19 cellular contexts compared by ENCODE assay signal in genomic region chr20:46073443-46073842, GRCh38. TPM values are rescaled to one million over a fixed set of nuclear protein-coding genes. Genes with fewer than 3 reads are reported as not detected.
DNase-seq lines count a peak whose midpoint lies in the region; ATAC-seq and TF ChIP-seq lines count a peak whose summit lies in the region.
"Had no signal": no experiment of that assay in that cellular context is flagged by ENCODE, and none has a peak within 500 bp of the region (broad histone marks: within the 10 kb centered on the region; RNA-seq: fewer than 3 reads in every experiment).

No MANE protein-coding gene starts in this region.

- ATAC-seq in GM21515 (IDR thresholded peaks at IDR 0.05; ENCODE audit: unreplicated experiment) (no peak), HG03442 (IDR thresholded peaks at IDR 0.05; ENCODE audit: unreplicated experiment) (no peak)
- ATAC-seq: T-cell had no signal

- peak; percentile 47 for DNase-seq in MCF 10A (ENCODE audit: unreplicated experiment)
- DNase-seq in breast epithelium (ENCODE audit: low spot score in 2 of 2) = no peak
- DNase-seq in mammary epithelial cell = peak; percentile 67
- no peak for DNase-seq in mesenchymal stem cell
- DNase-seq in Karpas-422 = no peak
- DNase-seq: activated CD4-positive, alpha-beta T cell treated with anti-CD3 and anti-CD28 coated beads for 4 hours; cortex of kidney; NCI-H1436; NCI-H526; OCI-M1; T-cell had no signal

- H4K20me1 ChIP-seq in mammary epithelial cell (ENCODE audit: insufficient read depth, low read length) = no peaks in the 10 kb centered on the region
- H4K20me1 ChIP-seq in Karpas-422 (ENCODE audit: insufficient read depth, low read depth, low read length) = peaks cover 6% of the 10 kb centered on the region; the same call in 1 of the 2 replicates

- H4K8ac ChIP-seq in mesenchymal stem cell (ENCODE audit: low read length) = no peak overlapping the region

- H3K14ac ChIP-seq in mesenchymal stem cell (ENCODE audit: low read length in 2 of 2) = no peak overlapping the region

- H3K9me3 Mint-ChIP-seq in MCF 10A (ENCODE audit: unreplicated experiment) = no peaks in the 10 kb centered on the region
- H3K9me3 Mint-ChIP-seq: brain, T-cell had no signal

- H3K27ac ChIP-seq in breast epithelium = no peak overlapping the region
- H3K27ac ChIP-seq in mammary epithelial cell (ENCODE audit: insufficient read depth, low read depth, low read length) = no peak overlapping the region
- H3K27ac ChIP-seq in iPS-18a (ENCODE audit: low read length) = peak overlapping the region; percentile 43
- no peak overlapping the region for H3K27ac ChIP-seq in mesenchymal stem cell (ENCODE audit: low read length, poor library complexity, severe bottlenecking)
- no peak overlapping the region for H3K27ac ChIP-seq in Karpas-422 (ENCODE audit: low read length)

- BruUV-seq in MCF 10A (replicated peaks; lab: Mats Ljungman, UMichigan) (no TSS peak), mammary epithelial cell (replicated peaks; lab: Mats Ljungman, UMichigan) (no TSS peak)

- no peak overlapping the region for H3K4me3 Mint-ChIP-seq in MCF 10A (ENCODE audit: unreplicated experiment)
- H3K4me3 Mint-ChIP-seq: activated naive CD8-positive, alpha-beta T cell; brain; T-cell had no signal

- POLR2A ChIA-PET in MCF 10A (lab: Yijun Ruan, JAX) = interaction anchor here (0.7 to 1.6 kb wide), 4 partner anchors 12 to 66 kb away, joined by 3 to 4 read pairs (median 3); no protein-coding TSS in a partner anchor

- no peaks in the 10 kb centered on the region for H3K36me3 ChIP-seq in breast epithelium
- peaks cover 11% of the 10 kb centered on the region for H3K36me3 ChIP-seq in mammary epithelial cell (ENCODE audit: insufficient read depth, low read length)
- H3K36me3 ChIP-seq in iPS-18a (ENCODE audit: control insufficient read depth, low read depth, low read length) = peaks cover 36% of the 10 kb centered on the region
- peaks cover 15 to 63% of the 10 kb centered on the region in 2 experiments for H3K36me3 ChIP-seq in mesenchymal stem cell (ENCODE audit: control insufficient read depth in 1 of 2, insufficient read depth in 2 of 2, low read depth in 1 of 2, low read length in 2 of 2)
- H3K36me3 ChIP-seq in Karpas-422 (ENCODE audit: insufficient read depth, low read length) = peaks cover 14% of the 10 kb centered on the region; the same call in 1 of the 2 replicates

- no peaks in the 10 kb centered on the region for H3K9me2 ChIP-seq in Karpas-422 (replicated peaks; ENCODE audit: insufficient read depth, low read length)

- H3K23ac ChIP-seq in mesenchymal stem cell (ENCODE audit: low read length in 2 of 2) = no peak overlapping the region

- in situ Hi-C loops in mammary epithelial cell (cut with MboI; ENCODE audit: low sequenced_read_pairs in 2 of 2) = no loop called here

- H4K91ac ChIP-seq in mesenchymal stem cell (ENCODE audit: low read length) = no peak overlapping the region

- H2BK12ac ChIP-seq in mesenchymal stem cell (ENCODE audit: low read length in 2 of 2) = no peak overlapping the region

- H3K18ac ChIP-seq in mesenchymal stem cell (ENCODE audit: low read depth in 1 of 2, low read length in 2 of 2) = no peak overlapping the region

- H3K36me3 Mint-ChIP-seq in MCF 10A (ENCODE audit: insufficient read depth, unreplicated experiment) = peaks cover 24% of the 10 kb centered on the region

- dilution Hi-C loops in mammary epithelial cell (cut with HindIII; ENCODE audit: low sequenced_read_pairs) = no loop called here

- H3K27me3 ChIP-seq in breast epithelium (no peaks in the 10 kb centered on the region), mammary epithelial cell (ENCODE audit: insufficient read depth, low read length) (no peaks in the 10 kb centered on the region), iPS-18a (ENCODE audit: control insufficient read depth, insufficient read depth, low read length) (no peaks in the 10 kb centered on the region), mesenchymal stem cell (ENCODE audit: control insufficient read depth in 1 of 2, insufficient read depth in 1 of 2, low read length in 2 of 2) (no peaks in the 10 kb centered on the region), Karpas-422 (ENCODE audit: low read length) (no peaks in the 10 kb centered on the region)

- H3K4me2 ChIP-seq in mammary epithelial cell (ENCODE audit: insufficient read depth, low read depth, low read length) = peak overlapping the region; percentile 3
- no peak overlapping the region for H3K4me2 ChIP-seq in mesenchymal stem cell (ENCODE audit: low read length, poor library complexity, severe bottlenecking)
- H3K4me2 ChIP-seq in Karpas-422 (ENCODE audit: low read depth, low read length, poor library complexity, severe bottlenecking) = no peak overlapping the region

- peak overlapping the region; percentile 9 for H3K27ac Mint-ChIP-seq in MCF 10A (ENCODE audit: low read depth, unreplicated experiment)
- H3K27ac Mint-ChIP-seq: activated naive CD8-positive, alpha-beta T cell; progenitor cell of endocrine pancreas; T-cell had no signal

- H3K4me3 ChIP-seq in breast epithelium (no peak overlapping the region), mammary epithelial cell (replicated peaks in 1 of 3; ENCODE audit: insufficient read depth in 1 of 3, low read depth in 2 of 3, low read length in 3 of 3) (no peak overlapping the region), iPS-18a (ENCODE audit: low read length) (peak overlapping the region; percentile 29), mesenchymal stem cell (ENCODE audit: insufficient read depth in 1 of 2, low read depth in 1 of 2, low read length in 2 of 2) (no peak overlapping the region), Karpas-422 (ENCODE audit: low read length) (no peak overlapping the region)

- H2AK5ac ChIP-seq in mesenchymal stem cell (ENCODE audit: low read length, severe bottlenecking) = no peak overlapping the region

- no peak overlapping the region for H2BK15ac ChIP-seq in mesenchymal stem cell (ENCODE audit: low read depth, poor library complexity, severe bottlenecking)

- H3K9ac ChIP-seq in mammary epithelial cell (ENCODE audit: insufficient read depth, low read length) (no peak overlapping the region), iPS-18a (ENCODE audit: low read length) (peak overlapping the region; percentile 6), mesenchymal stem cell (ENCODE audit: low read length) (no peak overlapping the region), Karpas-422 (ENCODE audit: low read length) (no peak overlapping the region)

- H2AFZ ChIP-seq in mammary epithelial cell (ENCODE audit: low read depth, low read length) = no peak overlapping the region
- H2AFZ ChIP-seq in mesenchymal stem cell (ENCODE audit: low read depth, low read length) = no peak overlapping the region
- H2AFZ ChIP-seq in Karpas-422 (ENCODE audit: low read length) = no peak overlapping the region

- no peak overlapping the region for H3K4ac ChIP-seq in mesenchymal stem cell (ENCODE audit: low read depth in 1 of 2, low read length in 2 of 2)

- no peak for TF ChIP-seq POLR2A in breast epithelium (IDR thresholded peaks at IDR 0.05)

- intact Hi-C loops in MCF 10A (cut with micrococcal nuclease) (no loop called here), breast epithelium (cut with DNase I; ENCODE audit: low total_unique reads) (no loop called here), mammary epithelial cell (cut with micrococcal nuclease) (no loop called here)

- no peak overlapping the region for H2BK5ac ChIP-seq in mesenchymal stem cell (ENCODE audit: low read depth, low read length, poor library complexity, severe bottlenecking)

- CTCF ChIA-PET in MCF 10A (lab: Yijun Ruan, JAX) (interaction anchor here (0.6 to 1.5 kb wide), 7 partner anchors 11 to 103 kb away, joined by 3 to 5 read pairs (median 4); no protein-coding TSS in a partner anchor), mammary epithelial cell (lab: Charles Lee; ENCODE audit: low non-redundant PET) (no interaction called here)

- H3K4me1 Mint-ChIP-seq in MCF 10A (ENCODE audit: insufficient read depth, unreplicated experiment) = peaks cover 8% of the 10 kb centered on the region

- H3K9me3 ChIP-seq in breast epithelium (no peaks in the 10 kb centered on the region), mammary epithelial cell (replicated peaks; ENCODE audit: insufficient read depth, low read length) (no peaks in the 10 kb centered on the region), iPS-18a (ENCODE audit: control insufficient read depth, low read depth, low read length) (no peaks in the 10 kb centered on the region), mesenchymal stem cell (ENCODE audit: control insufficient read depth, low read length) (no peaks in the 10 kb centered on the region), Karpas-422 (ENCODE audit: low read length) (no peaks in the 10 kb centered on the region)

- H2BK120ac ChIP-seq in mesenchymal stem cell (ENCODE audit: low read depth, low read length) = no peak overlapping the region

- no peaks in the 10 kb centered on the region for H3K27me3 Mint-ChIP-seq in MCF 10A (ENCODE audit: insufficient read depth, unreplicated experiment)
- H3K27me3 Mint-ChIP-seq: activated naive CD8-positive, alpha-beta T cell; brain; progenitor cell of endocrine pancreas; T-cell had no signal

- H3K4me1 ChIP-seq in breast epithelium (no peaks in the 10 kb centered on the region), mammary epithelial cell (ENCODE audit: insufficient read depth, low read length) (peaks cover 12% of the 10 kb centered on the region), iPS-18a (ENCODE audit: control insufficient read depth, low read depth, low read length) (peaks cover 33% of the 10 kb centered on the region), mesenchymal stem cell (ENCODE audit: control insufficient read depth, insufficient read depth, low read depth, low read length) (peaks cover 2% of the 10 kb centered on the region), Karpas-422 (ENCODE audit: low read length) (no peaks in the 10 kb centered on the region)

- H3K79me2 ChIP-seq in mammary epithelial cell (ENCODE audit: insufficient read depth, low read length) (peaks cover 34% of the 10 kb centered on the region), Karpas-422 (ENCODE audit: low read length) (peaks cover 79% of the 10 kb centered on the region)

- 19% methylated on average over 3 of the region's 3 CpGs for WGBS in mammary epithelial cell (ENCODE audit: low coverage, missing lambda C conversion rate)
- WGBS in mesenchymal stem cell = 96% methylated on average over 1 of the region's 3 CpGs

- no peak for TF ChIP-seq CTCF in MCF 10A (IDR thresholded peaks at IDR 0.05; ENCODE audit: unreplicated experiment)
- TF ChIP-seq CTCF in breast epithelium (IDR thresholded peaks at IDR 0.05) = no peak
- TF ChIP-seq CTCF in mammary epithelial cell (conservative IDR thresholded peaks at IDR 0.05 in 1 of 2, IDR thresholded peaks at IDR 0.05 in 1 of 2; ENCODE audit: extremely low read depth in 1 of 2, insufficient read depth in 1 of 2, low read depth in 1 of 2, low read length in 2 of 2) = no peak

- H3K79me1 ChIP-seq in mesenchymal stem cell (replicated peaks; ENCODE audit: low read length, poor library complexity, severe bottlenecking) = peaks cover 53% of the 10 kb centered on the region

RNA-seq across cellular contexts. Expression of gene NCOA5, which starts 16.3 kb away (rescaled TPM):
- 26.0 and 31.2 TPM in 2 replicates for total RNA-seq in MCF 10A (2022)
- 10 to 100 TPM; 30.1 to 59.7 (median 36.1) TPM for total RNA-seq in breast epithelium
- total RNA-seq in mammary epithelial cell = 10 to 100 TPM; 11.2 to 17.8 TPM
- 17.4 TPM for polyA plus RNA-seq in mammary epithelial cell
- polyA minus RNA-seq in mammary epithelial cell = 20.1 TPM
- polyA plus RNA-seq in mesenchymal stem cell (2013, experiment 1 of 2) = 13.9 TPM
- polyA plus RNA-seq in mesenchymal stem cell (2013, experiment 2 of 2) = 13.6 TPM
- 20.4 and 32.8 TPM in 2 replicates for total RNA-seq in Karpas-422 (2014; rRNA removed; shearing (Covaris generic); ENCODE audit: low replicate concordance)

RNA-seq across cellular contexts. Expression of gene SLC12A5, which starts 44.4 kb away (rescaled TPM):
- total RNA-seq in MCF 10A (2022) (0.75 and 0.98 TPM in 2 replicates), breast epithelium (under 1 TPM in 1 of 3 donors, not detected in 2; 0.33 TPM), mammary epithelial cell (1 to 10 TPM in 1 of 2 donors, not detected in 1; 1.5 TPM)
- polyA plus RNA-seq in mammary epithelial cell = 0.94 TPM
- polyA minus RNA-seq in mammary epithelial cell = 11.3 TPM
- 8.0 TPM for polyA plus RNA-seq in mesenchymal stem cell (2013, experiment 1 of 2)
- 8.4 TPM for polyA plus RNA-seq in mesenchymal stem cell (2013, experiment 2 of 2)
- not detected in 2 replicates for total RNA-seq in Karpas-422 (2014; rRNA removed; shearing (Covaris generic); ENCODE audit: low replicate concordance)
- total RNA-seq: subcutaneous adipose tissue had no signal

RNA-seq across cellular contexts. Expression of gene CD40, which starts 44.7 kb away (rescaled TPM):
- total RNA-seq in MCF 10A (2022) (1.5 and 2.3 TPM in 2 replicates), breast epithelium (10 to 100 TPM; 11.7 to 21.6 (median 17.0) TPM), mammary epithelial cell (1 to 10 TPM in 1 of 2 donors, not detected in 1; 3.2 TPM)
- 14.9 TPM for polyA plus RNA-seq in mammary epithelial cell
- 0.31 TPM for polyA minus RNA-seq in mammary epithelial cell
- polyA plus RNA-seq in mesenchymal stem cell (2013, experiment 1 of 2) = 4.9 TPM
- polyA plus RNA-seq in mesenchymal stem cell (2013, experiment 2 of 2) = 4.7 TPM
- 6.3 and 12.1 TPM in 2 replicates for total RNA-seq in Karpas-422 (2014; rRNA removed; shearing (Covaris generic); ENCODE audit: low replicate concordance)
- polyA plus RNA-seq: neural cell had no signal

Comparison
In these comparisons a context has a peak if more than half of its experiments do, and no peak if none do; other contexts are left out.
1. DNase-seq: peak in MCF 10A (single experiment) and mammary epithelial cell (single experiment); none in breast epithelium (0 of 2), mesenchymal stem cell (single experiment) and Karpas-422 (single experiment).